In the genomic region with DNA sequence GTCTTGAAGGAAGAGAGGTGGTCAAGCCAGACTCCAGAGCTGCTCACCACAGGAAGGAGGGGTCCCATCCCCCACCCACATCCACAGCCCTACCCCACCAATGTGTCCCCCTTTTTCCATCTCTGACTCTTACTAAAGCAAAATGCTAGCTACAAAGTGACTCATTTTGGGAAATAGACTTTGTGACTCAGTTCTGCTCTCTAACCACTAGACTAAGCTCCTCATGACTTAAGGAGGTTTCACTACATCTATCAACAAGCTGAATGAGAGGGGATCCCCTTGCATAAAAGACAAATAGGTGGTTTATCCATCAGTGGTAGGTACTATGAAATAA, we compare ENCODE assay signal across 8 cellular contexts. TPM values are rescaled to one million over a fixed set of nuclear protein-coding genes. Genes with fewer than 3 reads are reported as not detected.
DNase-seq lines count a peak whose midpoint lies in the region; ATAC-seq and TF ChIP-seq lines count a peak whose summit lies in the region.

No MANE protein-coding gene starts in this region.

- no peaks in the 10 kb centered on the region for H3K4me1 ChIP-seq in uterus
- no peaks in the 10 kb centered on the region for H3K4me1 ChIP-seq in aorta (ENCODE audit: control insufficient read depth in 1 of 2, insufficient read depth in 2 of 2, low read length in 2 of 2)

- H3K27me3 ChIP-seq in GM06990 (replicated peaks; ENCODE audit: control insufficient read depth, insufficient read depth, low read length) (no peaks in the 10 kb centered on the region), uterus (no peaks in the 10 kb centered on the region), aorta (ENCODE audit: control insufficient read depth in 1 of 2, insufficient read depth in 2 of 2, low read length in 1 of 2) (no peaks in the 10 kb centered on the region)

- TF ChIP-seq CTCF in GM06990 (IDR thresholded peaks at IDR 0.05; ENCODE audit: insufficient read depth, low read length, poor library complexity, severe bottlenecking) (no peak), uterus (IDR thresholded peaks at IDR 0.05) (no peak)

- H3K36me3 ChIP-seq in GM06990 (ENCODE audit: control insufficient read depth, insufficient read depth, low read length), result no peaks in the 10 kb centered on the region
- H3K36me3 ChIP-seq in uterus, result no peaks in the 10 kb centered on the region
- H3K36me3 ChIP-seq in aorta (ENCODE audit: control insufficient read depth in 1 of 2, insufficient read depth in 2 of 2, low read length in 1 of 2), result no peaks in the 10 kb centered on the region

- H3K4me3 ChIP-seq in GM06990 (replicated peaks; ENCODE audit: low read depth, low read length) (no peak overlapping the region), uterus (no peak overlapping the region), aorta (ENCODE audit: low read length in 2 of 2) (no peak overlapping the region)

- H3K9me3 ChIP-seq in uterus (no peaks in the 10 kb centered on the region), aorta (ENCODE audit: control insufficient read depth, low read length) (peaks cover 2% of the 10 kb centered on the region)

- ATAC-seq in GM19455 (IDR thresholded peaks at IDR 0.05; ENCODE audit: unreplicated experiment) (peak; percentile 97), HG03196 (IDR thresholded peaks at IDR 0.05; ENCODE audit: unreplicated experiment) (peak; percentile 90), aorta (ENCODE audit: low FRiP score) (no peak)

- TF ChIP-seq POLR2A in uterus (IDR thresholded peaks at IDR 0.05), result no peak

- peak; percentile 70 for DNase-seq in GM06990 (ENCODE audit: extremely low read depth, insufficient read length)
- DNase-seq in amniotic epithelial cell (ENCODE audit: low read depth), result peak; percentile 64
- no peak for DNase-seq in uterus
- no peak for DNase-seq in aorta
- DNase-seq in mucosa of gallbladder (ENCODE audit: low spot score), result no peak
- no peak for DNase-seq in NCI-H2171 (lab: John Stamatoyannopoulos, UW)

- intact Hi-C loops in uterus (cut with DNase I; ENCODE audit: low total_unique reads) (no loop called here), aorta (cut with DNase I) (no loop called here)

- H3K27ac ChIP-seq in uterus, result no peak overlapping the region
- no peak overlapping the region for H3K27ac ChIP-seq in aorta (ENCODE audit: low read depth in 1 of 2, low read length in 2 of 2)

RNA-seq across cellular contexts. Expression of gene ADRB2, which starts 35.1 kb away (rescaled TPM):
- total RNA-seq in uterus (1 to 10 TPM; 2.2 to 9.2 (median 3.0) TPM), aorta (1 to 10 TPM; 2.2 to 4.5 TPM), mucosa of gallbladder (3.4 TPM)
- polyA plus RNA-seq in aorta, result under 1 TPM; 0.13 to 0.69 TPM

Comparison
In these comparisons a context has a peak if more than half of its experiments do, and no peak if none do; other contexts are left out.
1. DNase-seq: peak in GM06990 (single experiment) and amniotic epithelial cell (single experiment); none in uterus (0 of 2), aorta (0 of 2), mucosa of gallbladder (single experiment) and NCI-H2171 (single experiment).